ENCODE assay signal across 8 cellular contexts in genomic region chr1:48677306-48678287, GRCh38.
DNase-seq lines count a peak whose midpoint lies in the region; ATAC-seq and TF ChIP-seq lines count a peak whose summit lies in the region.

No MANE protein-coding gene starts in this region.

- H3K27ac ChIP-seq in foreskin keratinocyte: no peak overlapping the region
- H3K27ac ChIP-seq in ovary: no peak overlapping the region

- no peaks in the 10 kb centered on the region for H3K36me3 ChIP-seq in ovary

- H3K27me3 ChIP-seq in foreskin keratinocyte (peaks cover 6% of the 10 kb centered on the region), ovary (no peaks in the 10 kb centered on the region)

- TF ChIP-seq POLR2A in ovary (IDR thresholded peaks at IDR 0.05): no peak

- H3K4me1 ChIP-seq in foreskin keratinocyte (peaks cover 10% of the 10 kb centered on the region), ovary (ENCODE audit: insufficient read depth) (no peaks in the 10 kb centered on the region)

- no peak overlapping the region for H3K4me3 ChIP-seq in ovary

- DNase-seq in AML-193 (lab: John Stamatoyannopoulos, UW) (peak; percentile 56 to 57), NCI-H446 (lab: John Stamatoyannopoulos, UW) (peak; percentile 35 to 85), foreskin keratinocyte (peak in 1 of 2 donors; percentile 45), ovary (peak; percentile 27 to 67 (median 45)), activated gamma-delta T cell treated with Interleukin-2 at 50 U/mL for 16 hours (no peak)
- peak; percentile 75 for DNase-seq in activated CD8-positive, alpha-beta memory T cell treated with anti-CD3 and anti-CD28 coated beads, Interleukin-2, amount 50 U/mL, for 48 hours

- TF ChIP-seq EP300 in ovary (IDR thresholded peaks at IDR 0.05): no peak

- intact Hi-C loops in ovary (cut with DNase I): no loop called here

- no peaks in the 10 kb centered on the region for H3K9me3 ChIP-seq in ovary

- ATAC-seq in GM18511 (IDR thresholded peaks at IDR 0.05; ENCODE audit: unreplicated experiment): peak; percentile 54
- peak; percentile 47 for ATAC-seq in HG03159 (IDR thresholded peaks at IDR 0.05; ENCODE audit: unreplicated experiment)
- peak; percentile 62 for ATAC-seq in foreskin keratinocyte

- 58 to 68% (median 58%) methylated on average over 22 of the region's 22 CpGs for WGBS in ovary, 3 donors

- TF ChIP-seq CTCF in foreskin keratinocyte (conservative IDR thresholded peaks at IDR 0.05): peak; percentile 73
- TF ChIP-seq CTCF in ovary (IDR thresholded peaks at IDR 0.05): no peak
